ENCODE assay signal across 1 cellular context in the genomic region with DNA sequence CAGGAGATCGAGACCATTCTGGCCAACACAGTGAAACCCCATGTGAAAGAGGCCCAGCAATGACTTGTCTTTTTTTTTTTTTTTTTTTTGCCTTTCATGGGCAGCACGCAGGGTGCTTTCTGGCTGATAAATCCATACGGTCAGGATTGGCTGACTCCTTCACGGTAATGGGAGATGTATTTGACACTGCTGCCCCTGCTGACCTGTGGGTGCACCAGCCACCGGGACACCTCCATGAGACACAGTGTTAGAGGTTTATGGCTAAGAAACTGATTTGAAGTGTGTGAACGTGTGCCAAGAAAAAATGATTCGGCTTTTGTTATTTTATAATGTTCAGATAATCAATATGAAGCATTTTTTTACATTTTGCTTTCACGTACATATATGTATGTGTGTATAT.
TF ChIP-seq lines count a peak whose summit lies in the region.

No MANE protein-coding gene starts in this region.

TF ChIP-seq in GM23338, 12 proteins besides CTCF, POLR2A, EP300 and RAD21 (continued from another document):
- no peak for TF ChIP-seq CREB1 (CRISPR knock-in tag; IDR thresholded peaks at IDR 0.05; ENCODE audit: low read depth)
- no peak for TF ChIP-seq JUNB (IDR thresholded peaks at IDR 0.05; ENCODE audit: unreplicated experiment)
